In genomic region chr3:43893721-43894120, GRCh38 we compare ENCODE assay signal across 9 cellular contexts.
A peak's percentile ranks its signal among the peaks of the same experiment; 100 is the strongest.
DNase-seq lines count a peak whose midpoint lies in the region; ATAC-seq, FAIRE-seq and TF ChIP-seq lines count a peak whose summit lies in the region.
"Had no signal": no experiment of that assay in that cellular context is flagged by ENCODE, and none has a peak within 500 bp of the region (broad histone marks: within the 10 kb centered on the region; RNA-seq: fewer than 3 reads in every experiment).

No MANE protein-coding gene starts in this region.

- H3K9me3 Mint-ChIP-seq in MCF 10A (ENCODE audit: unreplicated experiment) = no peaks in the 10 kb centered on the region
- peaks cover 2% of the 10 kb centered on the region for H3K9me3 Mint-ChIP-seq in activated naive CD8-positive, alpha-beta T cell treated with anti-CD3 and anti-CD28 coated beads, Interleukin-2, amount 10 ng/mL, durations not matched to agents 7 days and 5 days

- H3K36me3 Mint-ChIP-seq in MCF 10A (ENCODE audit: insufficient read depth, unreplicated experiment) = no peaks in the 10 kb centered on the region
- H3K36me3 Mint-ChIP-seq in activated naive CD8-positive, alpha-beta T cell treated with anti-CD3 and anti-CD28 coated beads, Interleukin-2, amount 10 ng/mL, durations not matched to agents 7 days and 5 days = no peaks in the 10 kb centered on the region

- TF ChIP-seq RAD21 in HepG2 (CRISPR knock-in tag; IDR thresholded peaks at IDR 0.05) = no peak

- no peak overlapping the region for H3K4me3 Mint-ChIP-seq in MCF 10A (ENCODE audit: unreplicated experiment)
- H3K4me3 Mint-ChIP-seq in activated naive CD8-positive, alpha-beta T cell treated with anti-CD3 and anti-CD28 coated beads, Interleukin-2, amount 10 ng/mL, durations not matched to agents 7 days and 5 days = peak overlapping the region; percentile 74

- no peaks in the 10 kb centered on the region for H3K4me1 Mint-ChIP-seq in MCF 10A (ENCODE audit: insufficient read depth, unreplicated experiment)
- H3K4me1 Mint-ChIP-seq in activated naive CD8-positive, alpha-beta T cell treated with anti-CD3 and anti-CD28 coated beads, Interleukin-2, amount 10 ng/mL, durations not matched to agents 7 days and 5 days = peaks cover 4% of the 10 kb centered on the region

- intact Hi-C loops in breast epithelium (cut with DNase I; ENCODE audit: low total_unique reads) = no loop called here
- intact Hi-C loops in MCF 10A (cut with micrococcal nuclease) = no loop called here
- intact Hi-C loops in HepG2 (cut with micrococcal nuclease; ENCODE audit: unreplicated experiment) = no loop called here
- intact Hi-C loops in transverse colon (cut with DNase I; ENCODE audit: low total_unique reads) = no loop called here

- H3K27ac Mint-ChIP-seq in MCF 10A (ENCODE audit: low read depth, unreplicated experiment) = no peak overlapping the region
- H3K27ac Mint-ChIP-seq in activated naive CD8-positive, alpha-beta T cell treated with anti-CD3 and anti-CD28 coated beads, Interleukin-2, amount 10 ng/mL, durations not matched to agents 7 days and 5 days = no peak overlapping the region

- no peaks in the 10 kb centered on the region for H3K36me3 ChIP-seq in breast epithelium
- no peaks in the 10 kb centered on the region for H3K36me3 ChIP-seq in HepG2 (replicated peaks in 1 of 2; ENCODE audit: control insufficient read depth in 1 of 2, insufficient read depth in 2 of 2, low read length in 2 of 2)
- no peaks in the 10 kb centered on the region for H3K36me3 ChIP-seq in transverse colon

- CTCF ChIA-PET in MCF 10A (lab: Yijun Ruan, JAX) (no interaction called here), HepG2 (lab: Yijun Ruan, JAX; ENCODE audit: low intra/inter-chr PET ratio, low total read pairs) (no interaction called here)

- no peak for TF ChIP-seq POLR2A in breast epithelium (IDR thresholded peaks at IDR 0.05)
- no peak for TF ChIP-seq POLR2A in HepG2 (IDR thresholded peaks at IDR 0.05; ENCODE audit: insufficient read depth in 1 of 2, low read depth in 2 of 2, low read length in 2 of 2)
- no peak for TF ChIP-seq POLR2A in transverse colon (IDR thresholded peaks at IDR 0.05)

- no peaks in the 10 kb centered on the region for H3K79me2 ChIP-seq in HepG2 (ENCODE audit: insufficient read depth, low read length)

- no peak for TF ChIP-seq EP300 in HepG2 (IDR thresholded peaks at IDR 0.05; ENCODE audit: low read depth in 2 of 2, low read length in 2 of 2)
- no peak for TF ChIP-seq EP300 in HepG2 (CRISPR knock-in tag; IDR thresholded peaks at IDR 0.05; ENCODE audit: borderline replicate concordance)
- no peak for TF ChIP-seq EP300 in transverse colon (IDR thresholded peaks at IDR 0.05; ENCODE audit: low read depth)

- in situ Hi-C loops in HepG2 (cut with HindIII; ENCODE audit: extremely low pct_ligation_motif_present, low pct_unique_long_range_greater_than_20kb) = no loop called here
- in situ Hi-C loops in transverse colon (cut with MboI; ENCODE audit: low pct_ligation_motif_present in 1 of 4, low pct_unique_long_range_greater_than_20kb in 1 of 4, low sequenced_read_pairs in 3 of 4) = no loop called here

- no peak for DNase-seq in breast epithelium (ENCODE audit: low spot score in 2 of 2)
- no peak for DNase-seq in MCF 10A (ENCODE audit: unreplicated experiment)
- DNase-seq in activated naive CD8-positive, alpha-beta T cell treated with anti-CD3 and anti-CD28 coated beads, Interleukin-2, amount 10 ng/mL, durations not matched to agents 7 days and 5 days = no peak
- no peak for DNase-seq in HepG2 (ENCODE audit: low spot score)
- DNase-seq in transverse colon = no peak
- DNase-seq in NOMO-1 treated with DMSO at 0.1 percent for 48 hours (lab: John Stamatoyannopoulos, UW; ENCODE audit: unreplicated experiment) = no peak

- H3K27me3 Mint-ChIP-seq in MCF 10A (ENCODE audit: insufficient read depth, unreplicated experiment) = no peaks in the 10 kb centered on the region
- H3K27me3 Mint-ChIP-seq in activated naive CD8-positive, alpha-beta T cell treated with anti-CD3 and anti-CD28 coated beads, Interleukin-2, amount 10 ng/mL, durations not matched to agents 7 days and 5 days = peaks cover 63% of the 10 kb centered on the region

- ATAC-seq in activated naive CD8-positive, alpha-beta T cell treated with anti-CD3 and anti-CD28 coated beads, Interleukin-2, amount 10 ng/mL, durations not matched to agents 7 days and 5 days (ENCODE audit: low read depth) = no peak
- ATAC-seq in HepG2 (no peak), GM21529 (IDR thresholded peaks at IDR 0.05; ENCODE audit: unreplicated experiment) (no peak), HG03135 (IDR thresholded peaks at IDR 0.05; ENCODE audit: unreplicated experiment) (no peak)

- peak overlapping the region; percentile 39; the same call in 1 of the 2 replicates for H3K4me2 ChIP-seq in HepG2 (ENCODE audit: low read depth, low read length)

- FAIRE-seq in HepG2 (lab: Jason Lieb, UNC) = no peak

- H2AFZ ChIP-seq in HepG2 (ENCODE audit: low read length) = no peak overlapping the region

- no peaks in the 10 kb centered on the region for H3K27me3 ChIP-seq in breast epithelium
- H3K27me3 ChIP-seq in HepG2 (ENCODE audit: control insufficient read depth in 1 of 2, insufficient read depth in 2 of 2, low read length in 2 of 2) = peaks cover 1 to 40% of the 10 kb centered on the region in 2 experiments; a peak in 3 of 5 replicates
- peaks cover 83% of the 10 kb centered on the region for H3K27me3 ChIP-seq in transverse colon

- POLR2A ChIA-PET in MCF 10A (lab: Yijun Ruan, JAX) (no interaction called here), HepG2 (lab: Yijun Ruan, JAX) (no interaction called here)
- POLR2A ChIA-PET in activated naive CD8-positive, alpha-beta T cell treated with anti-CD3 and anti-CD28 coated beads, Interleukin-2, amount 10 ng/mL, durations not matched to agents 7 days and 5 days (lab: Charles Lee) = no interaction called here

- no TSS peak for BruUV-seq in MCF 10A (replicated peaks; lab: Mats Ljungman, UMichigan)
- no TSS peak for BruUV-seq in HepG2 (replicated peaks; lab: Mats Ljungman, UMichigan)

- H3K9me3 ChIP-seq in breast epithelium = no peaks in the 10 kb centered on the region
- H3K9me3 ChIP-seq in HepG2 (ENCODE audit: low read length) = no peaks in the 10 kb centered on the region
- H3K9me3 ChIP-seq in transverse colon = no peaks in the 10 kb centered on the region

- H3K4me1 ChIP-seq in breast epithelium = no peaks in the 10 kb centered on the region
- H3K4me1 ChIP-seq in HepG2 (ENCODE audit: insufficient read depth, low read length) = 0 out of 2 replicates have a peak, but pooled peaks cover 6% of the 10 kb centered on the region
- H3K4me1 ChIP-seq in transverse colon = peaks cover 5 to 16% (median 11%) of the 10 kb centered on the region in 4 donors

- H3K9ac ChIP-seq in HepG2 (ENCODE audit: insufficient read depth, low read depth, low read length) = no peak overlapping the region

- no peaks in the 10 kb centered on the region for H4K20me1 ChIP-seq in HepG2 (ENCODE audit: insufficient read depth, low read length)

- TF ChIP-seq CTCF in breast epithelium (IDR thresholded peaks at IDR 0.05) = no peak
- no peak for TF ChIP-seq CTCF in MCF 10A (IDR thresholded peaks at IDR 0.05; ENCODE audit: unreplicated experiment)
- TF ChIP-seq CTCF in HepG2 (CRISPR knock-in tag; IDR thresholded peaks at IDR 0.05) = no peak
- no peak for TF ChIP-seq CTCF in transverse colon (IDR thresholded peaks at IDR 0.05)

- H3K4me3 ChIP-seq in breast epithelium = peak overlapping the region; percentile 41 to 65 (median 52)
- H3K4me3 ChIP-seq in HepG2 (replicated peaks in 1 of 3; ENCODE audit: insufficient read depth in 1 of 3, low read depth in 2 of 3, low read length in 3 of 3) = no peak overlapping the region
- peak overlapping the region in 3 of 4 donors; percentile 28 to 53 (median 38) for H3K4me3 ChIP-seq in transverse colon
- H3K4me3 ChIP-seq: SK-N-MC had no signal

- 45% methylated on average over 14 of the region's 14 CpGs for WGBS in HepG2 (ENCODE audit: low lambda C conversion rate)
- 7% methylated on average over 14 of the region's 14 CpGs; no CpG with 5 or more reads in 1 of the 2 donors for WGBS in transverse colon (ENCODE audit: low coverage in 1 of 2), 2 donors

- H3K27ac ChIP-seq in breast epithelium (peak overlapping the region in 1 of 2 donors; percentile 21), HepG2 (ENCODE audit: extremely low read length, insufficient read depth, low read length) (no peak overlapping the region), transverse colon (no peak overlapping the region)
- H3K27ac ChIP-seq: SK-N-MC had no signal

TF ChIP-seq in HepG2, 621 proteins besides CTCF, POLR2A, EP300 and RAD21 (continues in another document):
- TF ChIP-seq ZNF780A (CRISPR knock-in tag; IDR thresholded peaks at IDR 0.05) (no peak), ARID2 (CRISPR knock-in tag; IDR thresholded peaks at IDR 0.05; ENCODE audit: borderline replicate concordance) (no peak), SOX5 (CRISPR knock-in tag; IDR thresholded peaks at IDR 0.05; ENCODE audit: borderline replicate concordance) (no peak), ZNF746 (CRISPR knock-in tag; IDR thresholded peaks at IDR 0.05) (no peak), MAZ (IDR thresholded peaks at IDR 0.05; ENCODE audit: borderline replicate concordance, low read depth, low read length) (no peak), MAZ (CRISPR knock-in tag; IDR thresholded peaks at IDR 0.05; ENCODE audit: low read depth) (no peak)
- TF ChIP-seq, protein P1, sequence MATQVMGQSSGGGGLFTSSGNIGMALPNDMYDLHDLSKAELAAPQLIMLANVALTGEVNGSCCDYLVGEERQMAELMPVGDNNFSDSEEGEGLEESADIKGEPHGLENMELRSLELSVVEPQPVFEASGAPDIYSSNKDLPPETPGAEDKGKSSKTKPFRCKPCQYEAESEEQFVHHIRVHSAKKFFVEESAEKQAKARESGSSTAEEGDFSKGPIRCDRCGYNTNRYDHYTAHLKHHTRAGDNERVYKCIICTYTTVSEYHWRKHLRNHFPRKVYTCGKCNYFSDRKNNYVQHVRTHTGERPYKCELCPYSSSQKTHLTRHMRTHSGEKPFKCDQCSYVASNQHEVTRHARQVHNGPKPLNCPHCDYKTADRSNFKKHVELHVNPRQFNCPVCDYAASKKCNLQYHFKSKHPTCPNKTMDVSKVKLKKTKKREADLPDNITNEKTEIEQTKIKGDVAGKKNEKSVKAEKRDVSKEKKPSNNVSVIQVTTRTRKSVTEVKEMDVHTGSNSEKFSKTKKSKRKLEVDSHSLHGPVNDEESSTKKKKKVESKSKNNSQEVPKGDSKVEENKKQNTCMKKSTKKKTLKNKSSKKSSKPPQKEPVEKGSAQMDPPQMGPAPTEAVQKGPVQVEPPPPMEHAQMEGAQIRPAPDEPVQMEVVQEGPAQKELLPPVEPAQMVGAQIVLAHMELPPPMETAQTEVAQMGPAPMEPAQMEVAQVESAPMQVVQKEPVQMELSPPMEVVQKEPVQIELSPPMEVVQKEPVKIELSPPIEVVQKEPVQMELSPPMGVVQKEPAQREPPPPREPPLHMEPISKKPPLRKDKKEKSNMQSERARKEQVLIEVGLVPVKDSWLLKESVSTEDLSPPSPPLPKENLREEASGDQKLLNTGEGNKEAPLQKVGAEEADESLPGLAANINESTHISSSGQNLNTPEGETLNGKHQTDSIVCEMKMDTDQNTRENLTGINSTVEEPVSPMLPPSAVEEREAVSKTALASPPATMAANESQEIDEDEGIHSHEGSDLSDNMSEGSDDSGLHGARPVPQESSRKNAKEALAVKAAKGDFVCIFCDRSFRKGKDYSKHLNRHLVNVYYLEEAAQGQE (IDR thresholded peaks at IDR 0.05; ENCODE audit: borderline replicate concordance in 1 of 2, low read depth in 1 of 2, low read length in 2 of 2) = no peak

Comparison
In these comparisons a context has a peak if more than half of its experiments do, and no peak if none do; other contexts are left out.
1. H3K4me3 ChIP-seq: peak in breast epithelium (3 of 3) and transverse colon (3 of 4); none in HepG2 (0 of 3).